Comparison of ENCODE assay signal across 9 cellular contexts in the genomic region with DNA sequence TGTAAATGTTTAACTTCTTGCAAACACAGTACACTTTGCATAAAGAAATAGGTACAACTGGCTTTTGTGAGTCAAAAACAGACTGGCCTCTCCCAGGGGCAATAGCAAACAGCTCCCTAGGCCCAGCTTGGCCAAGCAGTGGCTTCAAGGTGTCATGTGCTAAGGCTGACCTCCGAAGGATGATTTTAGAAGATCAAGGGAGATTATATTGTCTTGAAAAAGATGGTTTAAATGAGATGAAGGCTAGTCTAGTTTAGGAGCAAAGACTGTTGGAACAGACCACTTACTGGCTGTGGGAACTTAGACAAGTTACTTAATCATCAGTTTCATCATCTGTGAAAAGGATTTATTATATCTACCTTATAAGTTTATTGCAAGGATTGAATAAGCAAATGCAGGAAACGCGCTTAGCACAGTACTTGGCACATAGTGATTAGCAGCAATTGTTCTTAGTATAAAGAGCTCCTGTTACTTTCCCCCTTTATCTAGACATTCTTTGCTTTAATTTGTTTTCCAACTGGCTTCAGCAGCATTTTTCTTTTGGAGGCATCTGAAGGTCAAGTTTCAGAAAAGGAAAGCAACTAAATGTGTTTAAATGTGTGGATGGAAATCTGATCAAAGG. TPM values are rescaled to one million over a fixed set of nuclear protein-coding genes. Genes with fewer than 3 reads are reported as not detected.
A peak's percentile ranks its signal among the peaks of the same experiment; 100 is the strongest.
DNase-seq lines count a peak whose midpoint lies in the region; ATAC-seq and TF ChIP-seq lines count a peak whose summit lies in the region.
"Had no signal": no experiment of that assay in that cellular context is flagged by ENCODE, and none has a peak within 500 bp of the region (broad histone marks: within the 10 kb centered on the region; RNA-seq: fewer than 3 reads in every experiment).

No MANE protein-coding gene starts in this region.

- H3K9me3 ChIP-seq in heart left ventricle: no peaks in the 10 kb centered on the region
- H3K9me3 ChIP-seq in left ventricle myocardium inferior (replicated peaks): no peaks in the 10 kb centered on the region
- no peaks in the 10 kb centered on the region for H3K9me3 ChIP-seq in ascending aorta

- H3K36me3 ChIP-seq in heart left ventricle: peaks cover 0 to 10% (median 0%) of the 10 kb centered on the region in 9 donors
- H3K36me3 ChIP-seq in left ventricle myocardium inferior: peaks cover 3% of the 10 kb centered on the region
- H3K36me3 ChIP-seq in ascending aorta: no peaks in the 10 kb centered on the region

- intact Hi-C loops in heart left ventricle (cut with DNase I): no loop called here
- intact Hi-C loops in Right ventricle myocardium inferior (cut with DNase I): no loop called here
- intact Hi-C loops in left ventricle myocardium inferior (cut with micrococcal nuclease): no loop called here
- intact Hi-C loops in ascending aorta (cut with DNase I): no loop called here

- H3K4me3 ChIP-seq in heart left ventricle (peak overlapping the region in 3 of 12 donors; percentile 1 to 10 (median 1)), left ventricle myocardium inferior (peak overlapping the region; percentile 7), ascending aorta (no peak overlapping the region)

- H3K27me3 ChIP-seq in heart left ventricle (no peaks in the 10 kb centered on the region), left ventricle myocardium inferior (ENCODE audit: low read depth) (no peaks in the 10 kb centered on the region), ascending aorta (no peaks in the 10 kb centered on the region)

- H3K4me1 ChIP-seq in heart left ventricle (peaks cover 0 to 39% (median 16%) of the 10 kb centered on the region in 12 donors), left ventricle myocardium inferior (peaks cover 71% of the 10 kb centered on the region), ascending aorta (peaks cover 0 to 2% of the 10 kb centered on the region in 2 donors)

- no peak for DNase-seq in heart left ventricle
- DNase-seq in Right ventricle myocardium inferior (ENCODE audit: missing footprints): no peak
- no peak for DNase-seq in left ventricle myocardium inferior
- no peak for DNase-seq in GM19238 (ENCODE audit: insufficient read length, low spot score)
- DNase-seq in stimulated activated CD4-positive, alpha-beta T cell treated with anti-CD3 and anti-CD28 coated beads, Interleukin-4, amount 100 ng/mL, for 4 hours: no peak
- DNase-seq in ascending aorta (ENCODE audit: low spot score in 2 of 2): no peak
- DNase-seq in activated CD8-positive, alpha-beta memory T cell treated with anti-CD3 and anti-CD28 coated beads, Interleukin-2, amount 50 U/mL, for 48 hours: no peak
- DNase-seq: 8988T had no signal

- ATAC-seq in heart left ventricle (peak in 2 of 4 donors; percentile 28 to 42), Right ventricle myocardium inferior (no peak), HG03520 (IDR thresholded peaks at IDR 0.05; ENCODE audit: unreplicated experiment) (peak; percentile 47)

- no peak for TF ChIP-seq CTCF in heart left ventricle (IDR thresholded peaks at IDR 0.05)
- TF ChIP-seq CTCF in left ventricle myocardium inferior (IDR thresholded peaks at IDR 0.05; ENCODE audit: borderline replicate concordance): no peak
- no peak for TF ChIP-seq CTCF in ascending aorta (IDR thresholded peaks at IDR 0.05)

- no peak for TF ChIP-seq POLR2A in heart left ventricle (IDR thresholded peaks at IDR 0.05)

- H3K27ac ChIP-seq in heart left ventricle (peak overlapping the region in 11 of 12 donors; percentile 7 to 70 (median 63)), left ventricle myocardium inferior (replicated peaks) (peak overlapping the region; percentile 82), ascending aorta (no peak overlapping the region)

- WGBS in heart left ventricle, 4 donors: 54 to 66% (median 55%) methylated on average over 3 of the region's 3 CpGs

RNA-seq across cellular contexts. Expression of gene ANXA3, which starts 17.2 kb away (rescaled TPM):
- 100 to 1,000 TPM in 1 of 9 donors, 10 to 100 TPM in 8; 12.9 to 119 (median 28.7) TPM for total RNA-seq in heart left ventricle
- 10 to 100 TPM; 25.3 to 92.6 TPM for polyA plus RNA-seq in heart left ventricle
- 54.5 TPM for total RNA-seq in Right ventricle myocardium inferior
- 34.5 TPM for total RNA-seq in left ventricle myocardium inferior
- total RNA-seq in ascending aorta: 5.5 TPM

Comparison
In these comparisons a context has a peak if more than half of its experiments do, and no peak if none do; other contexts are left out.
1. H3K27ac ChIP-seq: peak in heart left ventricle (11 of 12) and left ventricle myocardium inferior (single experiment); none in ascending aorta (0 of 2).